Comparison of ENCODE assay signal across 24 cellular contexts in genomic region chr1:209866201-209866600, GRCh38.
"Had no signal": no experiment of that assay in that cellular context is flagged by ENCODE, and none has a peak within 500 bp of the region (broad histone marks: within the 10 kb centered on the region; RNA-seq: fewer than 3 reads in every experiment).

No MANE protein-coding gene starts in this region.

- H3K36me3 ChIP-seq: breast epithelium, gastrocnemius medialis, right atrium auricular region, stomach, thyroid gland, upper lobe of right lung had no signal

- H3K27ac ChIP-seq: breast epithelium, gastrocnemius medialis, hepatocyte, right atrium auricular region, stomach, thyroid gland, upper lobe of right lung had no signal

- H3K4me1 ChIP-seq: breast epithelium, gastrocnemius medialis, right atrium auricular region, upper lobe of right lung had no signal

- H3K27me3 ChIP-seq: right atrium auricular region, stomach, thyroid gland had no signal

- ATAC-seq: activated T-cell treated with anti-CD3 and anti-CD28 coated beads, Interleukin-2, amount 50 U/mL, for 4 hours; gastrocnemius medialis; left cardiac atrium; left ventricle myocardium superior; mucosa of descending colon; natural killer cell treated with Interleukin-12 subunit alpha and Interleukin-12 subunit beta and Interleukin-15 and Interleukin-18, amount 100 ng/mL, for 72 hours; stimulated activated memory B cell treated with anti-CD40 and anti-IgM and Interleukin-4, amounts not matched to agents 10 μg/mL and 1 μg/mL and 100 μg/mL, for 72 hours; upper lobe of right lung; WTC11 had no signal

- H3K4me3 ChIP-seq: breast epithelium, gastrocnemius medialis, hepatocyte, mucosa of descending colon, right atrium auricular region, smooth muscle cell, stomach, thyroid gland, upper lobe of right lung had no signal

- DNase-seq: activated CD4-positive, alpha-beta memory T cell treated with anti-CD3 and anti-CD28 coated beads, Interleukin-2, amount 10 ng/mL, durations not matched to agents 7 days and 5 days; activated CD4-positive, alpha-beta T cell treated with anti-CD3 and anti-CD28 coated beads for 1 hour; activated CD4-positive, alpha-beta T cell treated with anti-CD3 and anti-CD28 coated beads, Interleukin-2, amount 10 ng/mL, durations not matched to agents 7 days and 5 days; activated T-cell treated with anti-CD3 and anti-CD28 coated beads, Interleukin-2, amount 50 U/mL, for 4 hours; central memory CD4-positive, alpha-beta T cell; effector CD8-positive, alpha-beta T cell; gastrocnemius medialis; glutamatergic neuron; left cardiac atrium; left ventricle myocardium superior; mucosa of descending colon; stimulated activated CD4-positive, alpha-beta T cell treated with anti-CD3 and anti-CD28 coated beads, Interleukin-1b, Interleukin-23, amount 100 ng/mL, for 48 hours; stimulated activated CD4-positive, alpha-beta T cell treated with anti-CD3 and anti-CD28 coated beads, Interleukin-4, amount 100 ng/mL, for 4 hours; stimulated activated CD8-positive, alpha-beta memory T cell treated with anti-CD3 and anti-CD28 coated beads, Interleukin-4, amount 100 ng/mL, for 48 hours; stomach; thyroid gland; upper lobe of right lung had no signal

- H3K9me3 ChIP-seq: breast epithelium, gastrocnemius medialis, right atrium auricular region, thyroid gland, upper lobe of right lung had no signal
